20 cellular contexts compared by ENCODE assay signal in genomic region chr2:191804711-191805230, GRCh38. TPM values are rescaled to one million over a fixed set of nuclear protein-coding genes. Genes with fewer than 3 reads are reported as not detected.
DNase-seq lines count a peak whose midpoint lies in the region; ATAC-seq, FAIRE-seq and TF ChIP-seq lines count a peak whose summit lies in the region.
"Had no signal": no experiment of that assay in that cellular context is flagged by ENCODE, and none has a peak within 500 bp of the region (broad histone marks: within the 10 kb centered on the region; RNA-seq: fewer than 3 reads in every experiment).

No MANE protein-coding gene starts in this region.

- DNase-seq in amniotic epithelial cell (ENCODE audit: low read depth) (peak; percentile 20), fibroblast of villous mesenchyme (ENCODE audit: low read depth) (peak; percentile 36), trophoblast cell (peak; percentile 87 to 96), GM12891 (ENCODE audit: insufficient read length, low spot score) (no peak), SKM-1 treated with dmso at 0.1 percent for 144 hours (lab: John Stamatoyannopoulos, UW; ENCODE audit: unreplicated experiment) (no peak), foreskin melanocyte (no peak)
- DNase-seq: ACHN; BE2C; C1 segment of cervical spinal cord; Caco-2; CD4-positive, CD25-positive, alpha-beta regulatory T cell; CD8-positive, alpha-beta memory T cell; DMS153; DMS79; GDM1 had no signal

- no peak overlapping the region for H3K23ac ChIP-seq in trophoblast cell (ENCODE audit: low read length)

- H3K4me2 ChIP-seq in trophoblast cell (ENCODE audit: low read length), result no peak overlapping the region

- H3K79me2 ChIP-seq in trophoblast cell (ENCODE audit: control insufficient read depth, insufficient read depth, low read length, poor library complexity), result no peaks in the 10 kb centered on the region

- no peak overlapping the region for H2AK5ac ChIP-seq in trophoblast cell (ENCODE audit: low read length)

- H3K27me3 ChIP-seq in trophoblast cell (ENCODE audit: insufficient read depth, low read length), result no peaks in the 10 kb centered on the region
- H3K27me3 ChIP-seq: BE2C had no signal

- H3K4ac ChIP-seq in trophoblast cell (ENCODE audit: low read depth, low read length), result no peak overlapping the region

- H3K4me1 ChIP-seq in trophoblast cell (ENCODE audit: control insufficient read depth in 1 of 2, insufficient read depth in 2 of 2, low read length in 2 of 2), result peaks cover 0 to 2% of the 10 kb centered on the region in 2 experiments

- no CpG with 5 or more reads among the region's 12 CpGs for WGBS in trophoblast cell (ENCODE audit: extremely low coverage, insufficient coverage, insufficient read length)

- H3K9me3 ChIP-seq in trophoblast cell (ENCODE audit: insufficient read depth, low read depth, low read length), result no peaks in the 10 kb centered on the region
- H3K9me3 ChIP-seq: BE2C, Caco-2, HAP-1 had no signal

- H3K36me3 ChIP-seq in trophoblast cell (ENCODE audit: control insufficient read depth in 1 of 2, insufficient read depth in 2 of 2, low read length in 2 of 2), result no peaks in the 10 kb centered on the region
- H3K36me3 ChIP-seq: BE2C, HAP-1 had no signal

- no peak overlapping the region for H2BK120ac ChIP-seq in trophoblast cell (ENCODE audit: insufficient read depth, low read length, poor library complexity)

- ATAC-seq in GM21619 (IDR thresholded peaks at IDR 0.05; ENCODE audit: unreplicated experiment), result no peak

- H3K18ac ChIP-seq in trophoblast cell (ENCODE audit: low read length), result no peak overlapping the region

- no peak overlapping the region for H4K8ac ChIP-seq in trophoblast cell (ENCODE audit: low read depth, low read length)

- TF ChIP-seq CTCF in fibroblast of villous mesenchyme (IDR thresholded peaks at IDR 0.05; ENCODE audit: insufficient read depth, low read depth, low read length), result no peak

- H3K14ac ChIP-seq in trophoblast cell (ENCODE audit: low read length), result no peak overlapping the region

- H3K9ac ChIP-seq in trophoblast cell (ENCODE audit: low read length), result no peak overlapping the region

- H4K91ac ChIP-seq in trophoblast cell (ENCODE audit: low read depth, low read length), result no peak overlapping the region

- no peak overlapping the region for H3K27ac ChIP-seq in trophoblast cell (ENCODE audit: low read depth, low read length)

- H3K4me3 ChIP-seq in fibroblast of villous mesenchyme (ENCODE audit: low read depth, low read length), result no peak overlapping the region
- no peak overlapping the region for H3K4me3 ChIP-seq in trophoblast cell (ENCODE audit: low read depth, low read length)
- H3K4me3 ChIP-seq: HAP-1 had no signal

- no peak overlapping the region for H2AFZ ChIP-seq in trophoblast cell (ENCODE audit: insufficient read depth, low read length, poor library complexity)

- no peak for FAIRE-seq in GM12891 (lab: Jason Lieb, UNC)
- FAIRE-seq: A204.1, D721Med, H1 had no signal

- H2BK12ac ChIP-seq in trophoblast cell (ENCODE audit: low read length), result no peak overlapping the region

- no peaks in the 10 kb centered on the region for H3K79me1 ChIP-seq in trophoblast cell (ENCODE audit: low read length)

- no peak overlapping the region for H4K12ac ChIP-seq in trophoblast cell (ENCODE audit: low read depth, low read length)

- no peak overlapping the region for H2BK5ac ChIP-seq in trophoblast cell (ENCODE audit: low read depth, low read length, poor library complexity)

- TF ChIP-seq POLR2A in GM12891 (IDR thresholded peaks at IDR 0.05; ENCODE audit: low read depth, low read length), result no peak

TF ChIP-seq in GM12891, 5 proteins besides CTCF, POLR2A, EP300 and RAD21:
- TF ChIP-seq POLR2AphosphoS5 (IDR thresholded peaks at IDR 0.05; ENCODE audit: low read depth, low read length), result no peak

RNA-seq across cellular contexts. Expression of gene CAVIN2, which starts 42.1 kb away (rescaled TPM):
- total RNA-seq in fibroblast of villous mesenchyme, result 8.4 and 21.6 TPM in 2 replicates
- 0.03 TPM in 1 of 2 replicates, not detected in the other for polyA plus RNA-seq in trophoblast cell (2013)
- not detected for polyA plus RNA-seq in GM12891 (2012; ENCODE audit: low read depth, missing spikeins)
- total RNA-seq: Caco-2; CD8-positive, alpha-beta memory T cell; H1 had no signal
- polyA plus RNA-seq: CD4-positive, CD25-positive, alpha-beta regulatory T cell; CD8-positive, alpha-beta memory T cell had no signal

Comparison
In these comparisons a context has a peak if more than half of its experiments do, and no peak if none do; other contexts are left out.
1. DNase-seq: peak in amniotic epithelial cell (single experiment), fibroblast of villous mesenchyme (single experiment) and trophoblast cell (2 of 2); none in GM12891 (single experiment), SKM-1 treated with dmso at 0.1 percent for 144 hours (single experiment) and foreskin melanocyte (single experiment).